In the genomic region with DNA sequence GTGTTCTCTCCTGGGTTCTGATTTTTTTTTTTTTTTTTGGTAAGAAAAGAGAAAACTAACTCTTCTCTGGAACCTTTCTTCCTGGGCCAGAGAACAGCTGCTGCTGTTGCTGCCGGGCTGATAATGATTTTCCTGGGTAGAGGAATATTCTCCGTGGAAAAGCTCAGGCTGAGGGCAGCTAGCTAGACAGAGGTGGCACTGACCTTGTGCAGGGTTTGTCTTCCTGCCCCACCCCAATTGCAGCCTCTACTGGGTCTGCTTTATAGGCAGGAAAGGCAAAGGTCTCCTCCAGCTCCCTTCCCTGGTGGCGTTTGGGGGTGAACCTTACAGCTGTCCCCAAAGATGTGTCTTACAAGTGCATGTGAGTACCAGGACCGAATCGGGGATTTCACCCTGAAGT, we compare ENCODE assay signal across 15 cellular contexts.
A peak's percentile ranks its signal among the peaks of the same experiment; 100 is the strongest.
DNase-seq lines count a peak whose midpoint lies in the region; ATAC-seq and TF ChIP-seq lines count a peak whose summit lies in the region.
"Had no signal": no experiment of that assay in that cellular context is flagged by ENCODE, and none has a peak within 500 bp of the region (broad histone marks: within the 10 kb centered on the region; RNA-seq: fewer than 3 reads in every experiment).

No MANE protein-coding gene starts in this region.

- peak overlapping the region; percentile 35 for H3K4me3 Mint-ChIP-seq in osteocyte (ENCODE audit: unreplicated experiment)
- no peak overlapping the region for H3K4me3 Mint-ChIP-seq in activated CD8-positive, alpha-beta T cell treated with anti-CD3 and anti-CD28 coated beads, Interleukin-2, amount 10 ng/mL, durations not matched to agents 7 days and 5 days
- H3K4me3 Mint-ChIP-seq: activated CD4-positive, alpha-beta memory T cell treated with anti-CD3 and anti-CD28 coated beads, Interleukin-2, amount 10 ng/mL, durations not matched to agents 7 days and 5 days; activated naive CD8-positive, alpha-beta T cell treated with anti-CD3 and anti-CD28 coated beads for 36 hours had no signal

- intact Hi-C loops in thyroid gland (cut with DNase I) = no loop called here

- peaks cover 13 to 97% (median 55%) of the 10 kb centered on the region in 3 donors for H3K4me1 ChIP-seq in gastroesophageal sphincter
- peaks cover 21 to 29% of the 10 kb centered on the region in 2 donors for H3K4me1 ChIP-seq in thyroid gland

- H3K9me3 ChIP-seq in WERI-Rb-1 (ENCODE audit: severe bottlenecking) = no peaks in the 10 kb centered on the region
- H3K9me3 ChIP-seq in gastroesophageal sphincter = no peaks in the 10 kb centered on the region
- H3K9me3 ChIP-seq in thyroid gland = no peaks in the 10 kb centered on the region

- TF ChIP-seq POLR2A in gastroesophageal sphincter (IDR thresholded peaks at IDR 0.05) (no peak), thyroid gland (IDR thresholded peaks at IDR 0.05) (no peak)

- H3K4me1 Mint-ChIP-seq in osteocyte (ENCODE audit: unreplicated experiment) = peaks cover 68% of the 10 kb centered on the region
- peaks cover 4% of the 10 kb centered on the region for H3K4me1 Mint-ChIP-seq in activated CD8-positive, alpha-beta T cell treated with anti-CD3 and anti-CD28 coated beads, Interleukin-2, amount 10 ng/mL, durations not matched to agents 7 days and 5 days (ENCODE audit: low read depth)

- peaks cover 14% of the 10 kb centered on the region for H3K36me3 Mint-ChIP-seq in osteocyte (ENCODE audit: unreplicated experiment)
- no peaks in the 10 kb centered on the region for H3K36me3 Mint-ChIP-seq in activated CD8-positive, alpha-beta T cell treated with anti-CD3 and anti-CD28 coated beads, Interleukin-2, amount 10 ng/mL, durations not matched to agents 7 days and 5 days (ENCODE audit: low read depth)
- H3K36me3 Mint-ChIP-seq: activated naive CD8-positive, alpha-beta T cell treated with anti-CD3 and anti-CD28 coated beads for 36 hours had no signal

- H3K9me3 Mint-ChIP-seq in osteocyte (ENCODE audit: unreplicated experiment) = no peaks in the 10 kb centered on the region
- H3K9me3 Mint-ChIP-seq in activated CD8-positive, alpha-beta T cell treated with anti-CD3 and anti-CD28 coated beads, Interleukin-2, amount 10 ng/mL, durations not matched to agents 7 days and 5 days (ENCODE audit: insufficient read depth) = no peaks in the 10 kb centered on the region
- H3K9me3 Mint-ChIP-seq: activated CD4-positive, alpha-beta memory T cell treated with anti-CD3 and anti-CD28 coated beads, Interleukin-2, amount 10 ng/mL, durations not matched to agents 7 days and 5 days; activated naive CD8-positive, alpha-beta T cell treated with anti-CD3 and anti-CD28 coated beads for 36 hours had no signal

- H3K27ac Mint-ChIP-seq in osteocyte (ENCODE audit: unreplicated experiment) = peak overlapping the region; percentile 97
- H3K27ac Mint-ChIP-seq in activated CD8-positive, alpha-beta T cell treated with anti-CD3 and anti-CD28 coated beads, Interleukin-2, amount 10 ng/mL, durations not matched to agents 7 days and 5 days = no peak overlapping the region
- H3K27ac Mint-ChIP-seq: activated CD4-positive, alpha-beta memory T cell treated with anti-CD3 and anti-CD28 coated beads, Interleukin-2, amount 10 ng/mL, durations not matched to agents 7 days and 5 days; activated naive CD8-positive, alpha-beta T cell treated with anti-CD3 and anti-CD28 coated beads for 36 hours had no signal

- TF ChIP-seq CTCF in WERI-Rb-1 (IDR thresholded peaks at IDR 0.05; ENCODE audit: low read depth, low read length) (no peak), gastroesophageal sphincter (IDR thresholded peaks at IDR 0.05) (no peak), osteocyte (IDR thresholded peaks at IDR 0.05) (no peak), thyroid gland (IDR thresholded peaks at IDR 0.05) (no peak)

- peak overlapping the region; percentile 75 for H3K27ac ChIP-seq in WERI-Rb-1
- H3K27ac ChIP-seq in gastroesophageal sphincter = peak overlapping the region; percentile 90 to 97 (median 92)
- peak overlapping the region; percentile 74 to 79 (median 78) for H3K27ac ChIP-seq in thyroid gland
- H3K27ac ChIP-seq: VCaP had no signal

- no peak for ATAC-seq in gastroesophageal sphincter
- ATAC-seq in activated CD8-positive, alpha-beta T cell treated with anti-CD3 and anti-CD28 coated beads, Interleukin-2, amount 10 ng/mL, durations not matched to agents 7 days and 5 days = no peak
- no peak for ATAC-seq in HG03280 (IDR thresholded peaks at IDR 0.05; ENCODE audit: unreplicated experiment)

- WGBS in gastroesophageal sphincter (ENCODE audit: low coverage in 1 of 2), 2 donors = 0% methylated on average over 1 of the region's 5 CpGs
- WGBS in thyroid gland, 2 donors = 33 to 44% methylated on average over 5 of the region's 5 CpGs

- POLR2A ChIA-PET in activated CD8-positive, alpha-beta T cell treated with anti-CD3 and anti-CD28 coated beads, Interleukin-2, amount 10 ng/mL, durations not matched to agents 7 days and 5 days (lab: Charles Lee) = no interaction called here

- TF ChIP-seq EP300 in gastroesophageal sphincter (IDR thresholded peaks at IDR 0.05) = no peak

- H3K4me3 ChIP-seq in WERI-Rb-1 (ENCODE audit: low read depth, low read length) = no peak overlapping the region
- no peak overlapping the region for H3K4me3 ChIP-seq in gastroesophageal sphincter
- H3K4me3 ChIP-seq in thyroid gland (replicated peaks in 1 of 3) = no peak overlapping the region

- H3K36me3 ChIP-seq in WERI-Rb-1 = peaks cover 19% of the 10 kb centered on the region
- peaks cover 0 to 19% of the 10 kb centered on the region in 2 donors for H3K36me3 ChIP-seq in gastroesophageal sphincter
- H3K36me3 ChIP-seq in thyroid gland = peaks cover 9 to 15% of the 10 kb centered on the region in 2 donors

- CTCF ChIA-PET in activated CD8-positive, alpha-beta T cell treated with anti-CD3 and anti-CD28 coated beads, Interleukin-2, amount 10 ng/mL, durations not matched to agents 7 days and 5 days (lab: Charles Lee) = interaction anchor here (0.9 to 1.1 kb wide), 3 partner anchors 76 to 84 kb away, joined by 3 to 4 read pairs (median 3); no protein-coding TSS in a partner anchor

- H3K27me3 ChIP-seq in WERI-Rb-1 (ENCODE audit: insufficient read depth, low read depth, severe bottlenecking) (no peaks in the 10 kb centered on the region), gastroesophageal sphincter (no peaks in the 10 kb centered on the region), thyroid gland (no peaks in the 10 kb centered on the region)

- no peaks in the 10 kb centered on the region for H3K27me3 Mint-ChIP-seq in osteocyte (ENCODE audit: unreplicated experiment)
- H3K27me3 Mint-ChIP-seq in activated CD8-positive, alpha-beta T cell treated with anti-CD3 and anti-CD28 coated beads, Interleukin-2, amount 10 ng/mL, durations not matched to agents 7 days and 5 days (ENCODE audit: low read depth) = peaks cover 9% of the 10 kb centered on the region
- H3K27me3 Mint-ChIP-seq: activated CD4-positive, alpha-beta memory T cell treated with anti-CD3 and anti-CD28 coated beads, Interleukin-2, amount 10 ng/mL, durations not matched to agents 7 days and 5 days; activated naive CD8-positive, alpha-beta T cell treated with anti-CD3 and anti-CD28 coated beads for 36 hours had no signal

- DNase-seq in WERI-Rb-1 (no peak), osteocyte (ENCODE audit: extremely low spot score, unreplicated experiment) (no peak), thyroid gland (no peak), ureter (ENCODE audit: low spot score) (no peak), C1 segment of cervical spinal cord (lab: John Stamatoyannopoulos, UW) (no peak)
- no peak for DNase-seq in activated CD8-positive, alpha-beta T cell treated with anti-CD3 and anti-CD28 coated beads, Interleukin-2, amount 10 ng/mL, durations not matched to agents 7 days and 5 days
- DNase-seq: activated CD4-positive, alpha-beta memory T cell treated with anti-CD3 and anti-CD28 coated beads, Interleukin-2, amount 10 ng/mL, durations not matched to agents 7 days and 5 days; activated naive CD8-positive, alpha-beta T cell treated with anti-CD3 and anti-CD28 coated beads for 36 hours; activated T-cell treated with anti-CD3 and anti-CD28 coated beads, Interleukin-2, amount 50 U/mL, for 48 hours; effector CD4-positive, alpha-beta T cell; NCI-H187; stimulated activated naive CD4-positive, alpha-beta T cell had no signal
